8 cellular contexts compared by ENCODE assay signal in the genomic region with DNA sequence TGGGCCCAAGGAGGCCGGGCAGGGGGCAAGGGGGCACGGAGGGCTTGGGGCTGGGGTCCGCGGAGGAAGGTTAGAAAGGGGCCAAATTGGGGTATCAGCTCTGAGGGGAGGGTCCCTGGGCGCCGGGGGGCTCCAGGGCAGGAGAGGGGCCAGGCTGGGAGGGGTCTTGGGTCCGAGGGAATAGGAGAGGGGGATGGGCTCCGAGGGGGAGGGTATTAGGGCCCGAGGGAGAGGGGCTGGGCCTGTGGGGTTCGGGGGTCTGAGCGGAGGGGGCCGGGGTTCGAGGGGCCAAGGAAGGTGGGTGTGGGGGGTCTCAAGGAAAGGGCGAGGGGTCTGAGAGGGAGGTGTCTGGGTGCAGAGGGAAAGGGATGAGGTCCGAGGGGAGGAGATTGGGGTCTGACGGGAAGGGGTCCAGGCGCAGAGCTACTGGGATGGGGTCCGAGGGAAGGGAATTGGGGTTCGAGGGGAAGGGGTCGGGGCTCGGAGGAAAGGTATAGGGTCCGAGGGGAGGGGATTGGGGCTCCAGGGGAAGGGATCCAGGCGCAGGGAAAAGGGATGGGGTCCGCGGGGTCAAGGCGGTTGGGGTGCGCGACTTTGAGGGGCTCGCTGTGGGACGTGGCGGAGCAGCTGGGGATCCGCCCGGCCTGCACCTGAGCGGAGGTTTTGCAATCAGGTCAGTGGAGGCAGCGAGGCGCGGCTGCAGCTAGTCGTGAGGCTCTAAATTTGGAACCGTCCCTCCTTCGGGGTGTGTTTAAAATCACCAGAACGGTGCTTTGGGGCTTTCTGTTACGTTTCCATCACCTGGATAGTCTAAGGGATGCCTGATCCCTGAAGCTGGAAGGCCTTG. TPM values are rescaled to one million over a fixed set of nuclear protein-coding genes. Genes with fewer than 3 reads are reported as not detected.
DNase-seq lines count a peak whose midpoint lies in the region; ATAC-seq and TF ChIP-seq lines count a peak whose summit lies in the region.

No MANE protein-coding gene starts in this region.

- peaks cover 19% of the 10 kb centered on the region for H3K4me1 Mint-ChIP-seq in activated naive CD4-positive, alpha-beta T cell treated with anti-CD3 and anti-CD28 coated beads, Interleukin-2, amount 10 ng/mL, durations not matched to agents 7 days and 5 days

- peaks cover 22 to 43% of the 10 kb centered on the region in 2 donors for H3K4me1 ChIP-seq in thoracic aorta (ENCODE audit: control insufficient read depth in 1 of 2, low read depth in 2 of 2)

- H3K4me3 ChIP-seq in astrocyte of the cerebellum (ENCODE audit: low read depth, low read length) (peak overlapping the region; percentile 75), thoracic aorta (peak overlapping the region; percentile 97)

- TF ChIP-seq CTCF in astrocyte of the cerebellum (IDR thresholded peaks at IDR 0.05; ENCODE audit: low read depth, low read length, missing control alignments) (no peak), thoracic aorta (IDR thresholded peaks at IDR 0.05) (no peak)

- H3K9me3 ChIP-seq in thoracic aorta: no peaks in the 10 kb centered on the region

- no peaks in the 10 kb centered on the region for H3K36me3 ChIP-seq in thoracic aorta

- H3K27me3 Mint-ChIP-seq in activated naive CD4-positive, alpha-beta T cell treated with anti-CD3 and anti-CD28 coated beads, Interleukin-2, amount 10 ng/mL, durations not matched to agents 7 days and 5 days: peaks cover 98% of the 10 kb centered on the region

- H3K9me3 Mint-ChIP-seq in activated naive CD4-positive, alpha-beta T cell treated with anti-CD3 and anti-CD28 coated beads, Interleukin-2, amount 10 ng/mL, durations not matched to agents 7 days and 5 days: no peaks in the 10 kb centered on the region

- H3K27ac Mint-ChIP-seq in activated naive CD4-positive, alpha-beta T cell treated with anti-CD3 and anti-CD28 coated beads, Interleukin-2, amount 10 ng/mL, durations not matched to agents 7 days and 5 days: no peak overlapping the region

- peak; percentile 16 for ATAC-seq in thoracic aorta (ENCODE audit: insufficient number of reproducible peaks, low FRiP score, low read depth)
- ATAC-seq in GM18873 (IDR thresholded peaks at IDR 0.05; ENCODE audit: low FRiP score, unreplicated experiment): no peak

- in situ Hi-C loops in astrocyte of the cerebellum (cut with HindIII; ENCODE audit: low sequenced_read_pairs): no loop called here

- no peaks in the 10 kb centered on the region for H3K27me3 ChIP-seq in thoracic aorta (replicated peaks; ENCODE audit: insufficient read depth)

- no peak overlapping the region for H3K4me3 Mint-ChIP-seq in activated naive CD4-positive, alpha-beta T cell treated with anti-CD3 and anti-CD28 coated beads, Interleukin-2, amount 10 ng/mL, durations not matched to agents 7 days and 5 days

- DNase-seq in activated naive CD4-positive, alpha-beta T cell treated with anti-CD3 and anti-CD28 coated beads, Interleukin-2, amount 10 ng/mL, durations not matched to agents 7 days and 5 days: peak; percentile 24
- no peak for DNase-seq in activated naive CD4-positive, alpha-beta T cell (lab: John Stamatoyannopoulos, UW)
- no peak for DNase-seq in astrocyte of the cerebellum (ENCODE audit: low read depth)
- DNase-seq in left kidney (ENCODE audit: low read depth, low spot score): peak; percentile 26
- no peak for DNase-seq in thoracic aorta (ENCODE audit: low spot score)
- DNase-seq in middle frontal gyrus (ENCODE audit: extremely low spot score, low spot score): no peak
- no peak for DNase-seq in SKM-1 (lab: John Stamatoyannopoulos, UW; ENCODE audit: unreplicated experiment)

- peak overlapping the region; percentile 86 to 90 for H3K27ac ChIP-seq in thoracic aorta

- no peaks in the 10 kb centered on the region for H3K36me3 Mint-ChIP-seq in activated naive CD4-positive, alpha-beta T cell treated with anti-CD3 and anti-CD28 coated beads, Interleukin-2, amount 10 ng/mL, durations not matched to agents 7 days and 5 days

- CTCF ChIA-PET in activated naive CD4-positive, alpha-beta T cell treated with anti-CD3 and anti-CD28 coated beads, Interleukin-2, amount 10 ng/mL, durations not matched to agents 7 days and 5 days (lab: Charles Lee): no interaction called here

RNA-seq across cellular contexts. Expression of a gene that starts 0.7 kb away (rescaled TPM):
- 100 to 1,000 TPM; 415 to 578 TPM for total RNA-seq in thoracic aorta

Comparison
In these comparisons a context has a peak if more than half of its experiments do, and no peak if none do; other contexts are left out.
1. DNase-seq: peak in activated naive CD4-positive, alpha-beta T cell treated with anti-CD3 and anti-CD28 coated beads, Interleukin-2, amount 10 ng/mL, durations not matched to agents 7 days and 5 days (single experiment) and left kidney (single experiment); none in activated naive CD4-positive, alpha-beta T cell (0 of 4), astrocyte of the cerebellum (single experiment), thoracic aorta (single experiment), middle frontal gyrus (single experiment) and SKM-1 (single experiment).